8 cellular contexts compared by ENCODE assay signal in genomic region chr20:19735446-19735845, GRCh38. TPM values are rescaled to one million over a fixed set of nuclear protein-coding genes. Genes with fewer than 3 reads are reported as not detected.
DNase-seq lines count a peak whose midpoint lies in the region; ATAC-seq, FAIRE-seq and TF ChIP-seq lines count a peak whose summit lies in the region.

No MANE protein-coding gene starts in this region.

- POLR2A ChIA-PET in HEK293 (lab: Yijun Ruan, JAX) = no interaction called here

- no peak for TF ChIP-seq CTCF in AG09309 (IDR thresholded peaks at IDR 0.05; ENCODE audit: control insufficient read depth, insufficient read depth, low read depth, low read length, missing control alignments)
- TF ChIP-seq CTCF in HEK293 (tag by site-specific recombination; IDR thresholded peaks at IDR 0.05) = no peak

- no peaks in the 10 kb centered on the region for H3K27me3 ChIP-seq in mucosa of rectum (ENCODE audit: control insufficient read depth in 2 of 2, insufficient read depth in 2 of 2, low read length in 2 of 2)

- H3K4me3 ChIP-seq in AG09309 (ENCODE audit: control insufficient read depth, low read depth, low read length) (no peak overlapping the region), HEK293 (ENCODE audit: low read depth, low read length) (no peak overlapping the region), mucosa of rectum (ENCODE audit: low read length in 2 of 2) (no peak overlapping the region)

- H3K9me3 ChIP-seq in HEK293 (ENCODE audit: control insufficient read depth, insufficient read depth, low read depth, low read length) (no peaks in the 10 kb centered on the region), mucosa of rectum (ENCODE audit: control insufficient read depth in 2 of 2, low read length in 2 of 2) (no peaks in the 10 kb centered on the region)

- no peaks in the 10 kb centered on the region for H3K36me3 ChIP-seq in HEK293 (ENCODE audit: control insufficient read depth in 2 of 2, insufficient read depth in 1 of 2, low read length in 2 of 2)
- H3K36me3 ChIP-seq in mucosa of rectum (ENCODE audit: control insufficient read depth in 2 of 2, insufficient read depth in 2 of 2, low read length in 2 of 2) = no peaks in the 10 kb centered on the region

- FAIRE-seq in RCC 7860 (lab: Jason Lieb, UNC) = peak; percentile 69

- H3K4me1 ChIP-seq in HEK293 (ENCODE audit: control insufficient read depth, insufficient read depth, low read length) (peaks cover 3% of the 10 kb centered on the region; the same call in 1 of the 2 replicates), mucosa of rectum (ENCODE audit: control insufficient read depth in 2 of 2, insufficient read depth in 2 of 2, low read length in 2 of 2) (peaks cover 9 to 35% of the 10 kb centered on the region in 2 donors)

- H3K9me3 Mint-ChIP-seq in immature natural killer cell = no peaks in the 10 kb centered on the region

- H3K36me3 Mint-ChIP-seq in immature natural killer cell = no peaks in the 10 kb centered on the region

- H3K27ac Mint-ChIP-seq in immature natural killer cell = no peak overlapping the region

- H3K9ac ChIP-seq in mucosa of rectum (ENCODE audit: low read depth in 1 of 2, low read length in 2 of 2) = peak overlapping the region in 1 of 2 donors; percentile 40

- H3K27me3 Mint-ChIP-seq in immature natural killer cell (ENCODE audit: low read depth in 3 of 3) = peaks cover 2 to 3% (median 3%) of the 10 kb centered on the region in 3 donors

- CTCF ChIA-PET in HEK293 (lab: Yijun Ruan, JAX) = interaction anchor here (1.0 kb wide), 1 partner anchor 43 kb away, joined by 3 read pairs; no protein-coding TSS in a partner anchor

- H3K27ac ChIP-seq in HEK293 (ENCODE audit: extremely low read depth, low read depth, low read length) (no peak overlapping the region), mucosa of rectum (ENCODE audit: low read depth in 2 of 2, low read length in 2 of 2) (peak overlapping the region; percentile 40 to 75)

- no peaks in the 10 kb centered on the region for H3K4me1 Mint-ChIP-seq in immature natural killer cell

- ATAC-seq in esophagus mucosa (peak; percentile 88), HG03045 (IDR thresholded peaks at IDR 0.05; ENCODE audit: unreplicated experiment) (no peak)

- H3K4me3 Mint-ChIP-seq in immature natural killer cell = no peak overlapping the region

- DNase-seq in AG09309 (ENCODE audit: low read depth) (peak; percentile 67), RCC 7860 (ENCODE audit: low spot score) (peak; percentile 70), immature natural killer cell (no peak), GM19238 (ENCODE audit: insufficient read length, low spot score) (no peak)

TF ChIP-seq in HEK293, 187 proteins besides CTCF, POLR2A, EP300 and RAD21:
- TF ChIP-seq ZFHX2 (tag by site-specific recombination; conservative IDR thresholded peaks at IDR 0.05) (peak; percentile 23; the same call in 1 of the 2 replicates), SP2 (tag by site-specific recombination; IDR thresholded peaks at IDR 0.05) (0 out of 2 replicates have a peak, but pooled peaks have one; percentile 10), REST (tag by site-specific recombination; IDR thresholded peaks at IDR 0.05) (0 out of 2 replicates have a peak, but pooled peaks have one; percentile 23), ZNF394 (tag by site-specific recombination; IDR thresholded peaks at IDR 0.05; ENCODE audit: borderline replicate concordance) (peak; percentile 58; the same call in 1 of the 2 replicates), ZNF768 (tag by site-specific recombination; IDR thresholded peaks at IDR 0.05) (no peak), ZNF596 (tag by site-specific recombination; IDR thresholded peaks at IDR 0.05) (no peak), ZIC2 (tag by site-specific recombination; IDR thresholded peaks at IDR 0.05) (no peak), ZNF366 (tag by site-specific recombination; conservative IDR thresholded peaks at IDR 0.05) (0 out of 2 replicates have a peak, but pooled peaks have one; percentile 12), ZNF707 (tag by site-specific recombination; IDR thresholded peaks at IDR 0.05) (no peak), ZBTB10 (tag by site-specific recombination; IDR thresholded peaks at IDR 0.05) (no peak), ZNF37A (tag by site-specific recombination; IDR thresholded peaks at IDR 0.05) (no peak), MZF1 (tag by site-specific recombination; IDR thresholded peaks at IDR 0.05; ENCODE audit: borderline replicate concordance) (no peak), ZBTB6 (tag by site-specific recombination; IDR thresholded peaks at IDR 0.05) (no peak), ZNF629 (tag by site-specific recombination; IDR thresholded peaks at IDR 0.05) (0 out of 2 replicates have a peak, but pooled peaks have one; percentile 41), TRIM28 (IDR thresholded peaks at IDR 0.05; ENCODE audit: borderline replicate concordance, low read length) (peak; percentile 61; the same call in 1 of the 2 replicates), YY1 (tag by site-specific recombination; IDR thresholded peaks at IDR 0.05) (no peak), KLF10 (tag by site-specific recombination; IDR thresholded peaks at IDR 0.05) (no peak), ZNF221 (tag by site-specific recombination; IDR thresholded peaks at IDR 0.05; ENCODE audit: borderline replicate concordance) (no peak), ZNF677 (tag by site-specific recombination; IDR thresholded peaks at IDR 0.05) (no peak), OSR2 (tag by site-specific recombination; IDR thresholded peaks at IDR 0.05) (no peak), ZNF157 (tag by site-specific recombination; IDR thresholded peaks at IDR 0.05) (no peak)
- TF ChIP-seq, protein P1, sequence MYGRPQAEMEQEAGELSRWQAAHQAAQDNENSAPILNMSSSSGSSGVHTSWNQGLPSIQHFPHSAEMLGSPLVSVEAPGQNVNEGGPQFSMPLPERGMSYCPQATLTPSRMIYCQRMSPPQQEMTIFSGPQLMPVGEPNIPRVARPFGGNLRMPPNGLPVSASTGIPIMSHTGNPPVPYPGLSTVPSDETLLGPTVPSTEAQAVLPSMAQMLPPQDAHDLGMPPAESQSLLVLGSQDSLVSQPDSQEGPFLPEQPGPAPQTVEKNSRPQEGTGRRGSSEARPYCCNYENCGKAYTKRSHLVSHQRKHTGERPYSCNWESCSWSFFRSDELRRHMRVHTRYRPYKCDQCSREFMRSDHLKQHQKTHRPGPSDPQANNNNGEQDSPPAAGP (tag by site-specific recombination; IDR thresholded peaks at IDR 0.05) = no peak

RNA-seq across cellular contexts. Expression of gene RIN2, which starts 22.6 kb away (rescaled TPM):
- 42.3 TPM for total RNA-seq in esophagus mucosa
- not detected for polyA plus RNA-seq in immature natural killer cell

Comparison
In these comparisons a context has a peak if more than half of its experiments do, and no peak if none do; other contexts are left out.
1. DNase-seq: peak in AG09309 (single experiment) and RCC 7860 (single experiment); none in immature natural killer cell (0 of 3) and GM19238 (single experiment).